8 cellular contexts compared by ENCODE assay signal in genomic region chr19:43620061-43621001, GRCh38. TPM values are rescaled to one million over a fixed set of nuclear protein-coding genes. Genes with fewer than 3 reads are reported as not detected.
DNase-seq lines count a peak whose midpoint lies in the region; ATAC-seq and TF ChIP-seq lines count a peak whose summit lies in the region.

No MANE protein-coding gene starts in this region.

- peak overlapping the region; percentile 76 for H3K4me3 ChIP-seq in CD4-positive, CD25-positive, alpha-beta regulatory T cell (ENCODE audit: low read depth, low read length)
- H3K4me3 ChIP-seq in mammary epithelial cell (replicated peaks in 1 of 3; ENCODE audit: insufficient read depth in 1 of 3, low read depth in 2 of 3, low read length in 3 of 3) = peak overlapping the region; percentile 41 to 84 (median 61)
- H3K4me3 ChIP-seq in mucosa of descending colon = peak overlapping the region; percentile 68
- H3K4me3 ChIP-seq in upper lobe of right lung = peak overlapping the region; percentile 93

- H3K79me2 ChIP-seq in mammary epithelial cell (ENCODE audit: insufficient read depth, low read length) = peaks cover 24% of the 10 kb centered on the region

- H3K27ac Mint-ChIP-seq in CD4-positive, CD25-positive, alpha-beta regulatory T cell = peak overlapping the region; percentile 95 to 98 (median 96)

- dilution Hi-C loops in mammary epithelial cell (cut with HindIII; ENCODE audit: low sequenced_read_pairs) = loop anchor here (5.0 kb wide), 1 partner anchor 83 kb away; no protein-coding TSS in a partner anchor

- CTCF ChIA-PET in RWPE1 (lab: Yijun Ruan, JAX) (no interaction called here), mammary epithelial cell (lab: Charles Lee; ENCODE audit: low non-redundant PET) (no interaction called here)

- H3K9me3 Mint-ChIP-seq in CD4-positive, CD25-positive, alpha-beta regulatory T cell = no peaks in the 10 kb centered on the region

- H3K36me3 ChIP-seq in CD4-positive, CD25-positive, alpha-beta regulatory T cell (ENCODE audit: control insufficient read depth, insufficient read depth, low read length) = no peaks in the 10 kb centered on the region
- H3K36me3 ChIP-seq in mammary epithelial cell (ENCODE audit: insufficient read depth, low read length) = no peaks in the 10 kb centered on the region
- no peaks in the 10 kb centered on the region for H3K36me3 ChIP-seq in mucosa of descending colon (ENCODE audit: low read depth)
- no peaks in the 10 kb centered on the region for H3K36me3 ChIP-seq in upper lobe of right lung

- H3K27ac ChIP-seq in CD4-positive, CD25-positive, alpha-beta regulatory T cell (ENCODE audit: insufficient read depth, low read length, poor library complexity, severe bottlenecking) = peak overlapping the region; percentile 84
- H3K27ac ChIP-seq in RWPE1 = peak overlapping the region; percentile 93
- no peak overlapping the region for H3K27ac ChIP-seq in mammary epithelial cell (ENCODE audit: insufficient read depth, low read depth, low read length)
- peak overlapping the region; percentile 93 for H3K27ac ChIP-seq in upper lobe of right lung

- in situ Hi-C loops in mammary epithelial cell (cut with MboI; ENCODE audit: low sequenced_read_pairs in 2 of 2) = no loop called here

- POLR2A ChIA-PET in RWPE1 (lab: Yijun Ruan, JAX; ENCODE audit: low non-redundant PET) = interaction anchor here (0.5 to 0.6 kb wide), 2 partner anchors 13 to 92 kb away, joined by 7 to 8 read pairs; no protein-coding TSS in a partner anchor

- H3K9me3 ChIP-seq in CD4-positive, CD25-positive, alpha-beta regulatory T cell (ENCODE audit: control insufficient read depth in 2 of 2, low read length in 2 of 2) = no peaks in the 10 kb centered on the region
- H3K9me3 ChIP-seq in mammary epithelial cell (replicated peaks; ENCODE audit: insufficient read depth, low read length) (no peaks in the 10 kb centered on the region), mucosa of descending colon (no peaks in the 10 kb centered on the region), upper lobe of right lung (no peaks in the 10 kb centered on the region)

- ATAC-seq in CD4-positive, CD25-positive, alpha-beta regulatory T cell (ENCODE audit: low read depth in 2 of 2) = peak in 1 of 2 donors; percentile 2
- ATAC-seq in mucosa of descending colon (no peak), upper lobe of right lung (no peak)

- H3K4me3 Mint-ChIP-seq in CD4-positive, CD25-positive, alpha-beta regulatory T cell = peak overlapping the region; percentile 91 to 98 (median 98)

- H3K9ac ChIP-seq in mammary epithelial cell (ENCODE audit: insufficient read depth, low read length) = no peak overlapping the region

- H4K20me1 ChIP-seq in mammary epithelial cell (ENCODE audit: insufficient read depth, low read length) = no peaks in the 10 kb centered on the region

- no TSS peak for BruUV-seq in mammary epithelial cell (replicated peaks; lab: Mats Ljungman, UMichigan)

- no peaks in the 10 kb centered on the region for H3K27me3 ChIP-seq in CD4-positive, CD25-positive, alpha-beta regulatory T cell (ENCODE audit: control insufficient read depth, insufficient read depth, low read length)
- H3K27me3 ChIP-seq in mammary epithelial cell (ENCODE audit: insufficient read depth, low read length) = no peaks in the 10 kb centered on the region
- H3K27me3 ChIP-seq in upper lobe of right lung = no peaks in the 10 kb centered on the region

- H3K27me3 Mint-ChIP-seq in CD4-positive, CD25-positive, alpha-beta regulatory T cell = no peaks in the 10 kb centered on the region

- H3K4me1 ChIP-seq in CD4-positive, CD25-positive, alpha-beta regulatory T cell (ENCODE audit: control insufficient read depth, insufficient read depth, low read length, poor library complexity, severe bottlenecking) = peaks cover 22% of the 10 kb centered on the region
- peaks cover 6% of the 10 kb centered on the region for H3K4me1 ChIP-seq in mammary epithelial cell (ENCODE audit: insufficient read depth, low read length)
- peaks cover 11% of the 10 kb centered on the region for H3K4me1 ChIP-seq in mucosa of descending colon (ENCODE audit: low read depth)
- H3K4me1 ChIP-seq in upper lobe of right lung = peaks cover 8% of the 10 kb centered on the region

- H3K4me2 ChIP-seq in mammary epithelial cell (ENCODE audit: insufficient read depth, low read depth, low read length) = peak overlapping the region; percentile 95

- DNase-seq in CD4-positive, CD25-positive, alpha-beta regulatory T cell = peak in 1 of 3 donors; percentile 81
- DNase-seq in RWPE1 (ENCODE audit: low spot score) (no peak), mammary epithelial cell (no peak), mucosa of descending colon (no peak), upper lobe of right lung (no peak), COLO829 (ENCODE audit: low spot score) (no peak), RKO (ENCODE audit: low spot score) (no peak), NCI-H2171 (lab: John Stamatoyannopoulos, UW) (no peak)

- peak overlapping the region; percentile 98 for H2AFZ ChIP-seq in mammary epithelial cell (ENCODE audit: low read depth, low read length)

- peaks cover 10 to 52% (median 26%) of the 10 kb centered on the region in 4 donors for H3K4me1 Mint-ChIP-seq in CD4-positive, CD25-positive, alpha-beta regulatory T cell

- intact Hi-C loops in mammary epithelial cell (cut with micrococcal nuclease) = no loop called here
- intact Hi-C loops in mucosa of descending colon (cut with DNase I, micrococcal nuclease) = no loop called here
- intact Hi-C loops in upper lobe of right lung (cut with DNase I) = no loop called here

- 38% methylated on average over 19 of the region's 23 CpGs for WGBS in mammary epithelial cell (ENCODE audit: low coverage, missing lambda C conversion rate)

- H3K36me3 Mint-ChIP-seq in CD4-positive, CD25-positive, alpha-beta regulatory T cell = no peaks in the 10 kb centered on the region

- TF ChIP-seq CTCF in RWPE1 (conservative IDR thresholded peaks at IDR 0.05; ENCODE audit: low read depth) = no peak
- TF ChIP-seq CTCF in mammary epithelial cell (conservative IDR thresholded peaks at IDR 0.05 in 1 of 2, IDR thresholded peaks at IDR 0.05 in 1 of 2; ENCODE audit: extremely low read depth in 1 of 2, insufficient read depth in 1 of 2, low read depth in 1 of 2, low read length in 2 of 2) = no peak
- no peak for TF ChIP-seq CTCF in mucosa of descending colon (IDR thresholded peaks at IDR 0.05)
- no peak for TF ChIP-seq CTCF in upper lobe of right lung (IDR thresholded peaks at IDR 0.05)

RNA-seq across cellular contexts. Expression of gene ZNF428, which starts 0.9 kb away (rescaled TPM):
- 26.6 TPM for total RNA-seq in CD4-positive, CD25-positive, alpha-beta regulatory T cell
- 10 to 100 TPM; 12.6 to 14.6 (median 13.7) TPM for polyA plus RNA-seq in CD4-positive, CD25-positive, alpha-beta regulatory T cell
- total RNA-seq in mammary epithelial cell (10 to 100 TPM; 17.0 to 19.0 TPM), mucosa of descending colon (10 to 100 TPM; 13.6 to 40.2 (median 19.4) TPM), upper lobe of right lung (27.1 TPM)
- 12.9 TPM for polyA plus RNA-seq in mammary epithelial cell
- polyA minus RNA-seq in mammary epithelial cell = 1.9 TPM

RNA-seq across cellular contexts. Expression of gene SRRM5, which starts 8.4 kb away (rescaled TPM):
- 0.64 TPM for total RNA-seq in CD4-positive, CD25-positive, alpha-beta regulatory T cell
- 1 to 10 TPM in 1 of 4 donors, under 1 TPM in 3; 0.42 to 1.1 (median 0.63) TPM for polyA plus RNA-seq in CD4-positive, CD25-positive, alpha-beta regulatory T cell
- under 1 TPM in 1 of 2 donors, not detected in 1; 0.24 TPM for total RNA-seq in mammary epithelial cell
- 0.03 TPM for polyA plus RNA-seq in mammary epithelial cell
- polyA minus RNA-seq in mammary epithelial cell = not detected
- total RNA-seq in mucosa of descending colon = under 1 TPM; 0.14 to 0.63 (median 0.41) TPM
- 0.29 TPM for total RNA-seq in upper lobe of right lung

RNA-seq across cellular contexts. Expression of gene CADM4, which starts 19.3 kb away (rescaled TPM):
- total RNA-seq in CD4-positive, CD25-positive, alpha-beta regulatory T cell = 0.30 TPM
- not detected for polyA plus RNA-seq in CD4-positive, CD25-positive, alpha-beta regulatory T cell
- total RNA-seq in mammary epithelial cell (10 to 100 TPM; 11.7 to 12.8 TPM), mucosa of descending colon (10 to 100 TPM in 1 of 3 donors, 1 to 10 TPM in 2; 1.2 to 26.2 (median 3.4) TPM), upper lobe of right lung (8.7 TPM)
- 4.5 TPM for polyA plus RNA-seq in mammary epithelial cell
- polyA minus RNA-seq in mammary epithelial cell = 1.9 TPM

RNA-seq across cellular contexts. Expression of gene ZNF576, which starts 23.9 kb away (rescaled TPM):
- total RNA-seq in CD4-positive, CD25-positive, alpha-beta regulatory T cell = 8.7 TPM
- polyA plus RNA-seq in CD4-positive, CD25-positive, alpha-beta regulatory T cell = 10 to 100 TPM in 2 of 4 donors, 1 to 10 TPM in 2; 5.5 to 11.0 (median 9.9) TPM
- total RNA-seq in mammary epithelial cell (10 to 100 TPM; 10.3 to 15.5 TPM), mucosa of descending colon (10 to 100 TPM; 15.4 to 18.9 (median 16.3) TPM), upper lobe of right lung (16.6 TPM)
- polyA plus RNA-seq in mammary epithelial cell = 15.9 TPM
- polyA minus RNA-seq in mammary epithelial cell = 4.8 TPM

RNA-seq across cellular contexts. Expression of gene IRGQ, which starts 24.4 kb away (rescaled TPM):
- total RNA-seq in CD4-positive, CD25-positive, alpha-beta regulatory T cell = 40.9 TPM
- polyA plus RNA-seq in CD4-positive, CD25-positive, alpha-beta regulatory T cell = 1 to 10 TPM in 3 of 4 donors, under 1 TPM in 1; 0.54 to 3.0 (median 1.5) TPM
- total RNA-seq in mammary epithelial cell (10 to 100 TPM; 23.5 to 31.2 TPM), mucosa of descending colon (10 to 100 TPM; 18.9 to 29.4 (median 21.9) TPM), upper lobe of right lung (23.2 TPM)
- 10.2 TPM for polyA plus RNA-seq in mammary epithelial cell
- 35.9 TPM for polyA minus RNA-seq in mammary epithelial cell
